In genomic region chr11:62497132-62497915, GRCh38 we compare ENCODE assay signal across 8 cellular contexts. TPM values are rescaled to one million over a fixed set of nuclear protein-coding genes. Genes with fewer than 3 reads are reported as not detected.
A peak's percentile ranks its signal among the peaks of the same experiment; 100 is the strongest.
DNase-seq lines count a peak whose midpoint lies in the region; ATAC-seq and TF ChIP-seq lines count a peak whose summit lies in the region.

No MANE protein-coding gene starts in this region.

- intact Hi-C loops in Panc1 (cut with micrococcal nuclease; ENCODE audit: unreplicated experiment): no loop called here

- ATAC-seq in Panc1 (peak; percentile 85), HG03457 (IDR thresholded peaks at IDR 0.05; ENCODE audit: unreplicated experiment) (no peak)
- peak; percentile 58 for ATAC-seq in effector memory CD8-positive, alpha-beta T cell (replicated peaks)

- no peaks in the 10 kb centered on the region for H3K9me2 ChIP-seq in GM23248 (ENCODE audit: insufficient read depth)

- no peaks in the 10 kb centered on the region for H3K79me2 ChIP-seq in GM23248 (ENCODE audit: insufficient read depth)

- DNase-seq in CD1c-positive myeloid dendritic cell (ENCODE audit: extremely low spot score) (peak; percentile 57), GM23248 (peak; percentile 87), Panc1 (ENCODE audit: low read depth, low spot score) (peak; percentile 77), midbrain (lab: John Stamatoyannopoulos, UW) (peak; percentile 61), SJCRH30 (no peak), NAMALWA (ENCODE audit: low spot score) (no peak)
- no peak for DNase-seq in effector memory CD8-positive, alpha-beta T cell

- no peak overlapping the region for H3K4me3 Mint-ChIP-seq in effector memory CD8-positive, alpha-beta T cell

- peaks cover 13% of the 10 kb centered on the region for H3F3A ChIP-seq in GM23248 (ENCODE audit: insufficient read depth)

- peak; percentile 82; the same call in 1 of the 2 replicates for TF ChIP-seq CTCF in Panc1 (IDR thresholded peaks at IDR 0.05)

- WGBS in GM23248 (ENCODE audit: low coverage in 1 of 2, low lambda C conversion rate in 2 of 2, missing lambda C conversion rate in 2 of 2), 2 experiments: 64 to 68% methylated on average over 11 of the region's 11 CpGs

- peaks cover 19% of the 10 kb centered on the region for H3K36me3 Mint-ChIP-seq in effector memory CD8-positive, alpha-beta T cell (ENCODE audit: insufficient read depth)

- no peaks in the 10 kb centered on the region for H3K27me3 Mint-ChIP-seq in effector memory CD8-positive, alpha-beta T cell

- no peaks in the 10 kb centered on the region for H4K20me1 ChIP-seq in GM23248 (ENCODE audit: insufficient read depth)

- no TSS peak for BruUV-seq in Panc1 (replicated peaks; lab: Mats Ljungman, UMichigan)

- in situ Hi-C loops in GM23248 (cut with MboI) (no loop called here), Panc1 (cut with HindIII; ENCODE audit: low pct_unique_long_range_greater_than_20kb, low sequenced_read_pairs) (no loop called here)

- H3K27ac ChIP-seq in GM23248: peak overlapping the region; percentile 69
- peak overlapping the region; percentile 99 for H3K27ac ChIP-seq in Panc1 (ENCODE audit: low read length)
- no peak overlapping the region for H3K27ac ChIP-seq in SJCRH30

- H3K27ac Mint-ChIP-seq in effector memory CD8-positive, alpha-beta T cell: peak overlapping the region in 1 of 2 donors; percentile 50

- peak overlapping the region; percentile 23; the same call in 1 of the 2 replicates for H3K9ac ChIP-seq in GM23248

- no peaks in the 10 kb centered on the region for H3K27me3 ChIP-seq in GM23248 (replicated peaks; ENCODE audit: insufficient read depth)
- H3K27me3 ChIP-seq in Panc1 (ENCODE audit: control insufficient read depth, insufficient read depth, low read length): no peaks in the 10 kb centered on the region
- H3K27me3 ChIP-seq in SJCRH30: no peaks in the 10 kb centered on the region

- H3K4me1 ChIP-seq in GM23248 (ENCODE audit: insufficient read depth): peaks cover 18% of the 10 kb centered on the region
- peaks cover 38% of the 10 kb centered on the region for H3K4me1 ChIP-seq in Panc1 (ENCODE audit: control insufficient read depth, insufficient read depth, low read length)
- no peaks in the 10 kb centered on the region; the same call in 1 of the 2 replicates for H3K4me1 ChIP-seq in SJCRH30

- H3K36me3 ChIP-seq in GM23248 (ENCODE audit: low read depth) (no peaks in the 10 kb centered on the region), Panc1 (ENCODE audit: control insufficient read depth, insufficient read depth, low read length) (no peaks in the 10 kb centered on the region), SJCRH30 (no peaks in the 10 kb centered on the region)

- CTCF ChIA-PET in Panc1 (lab: Charles Lee): interaction anchor here (0.7 to 1.6 kb wide), 4 partner anchors 11 to 46 kb away, joined by 3 to 14 read pairs (median 6); no protein-coding TSS in a partner anchor

- H3K4me3 ChIP-seq in GM23248 (no peak overlapping the region), Panc1 (ENCODE audit: low read depth in 2 of 2, low read length in 2 of 2) (no peak overlapping the region), SJCRH30 (no peak overlapping the region)

- POLR2A ChIA-PET in Panc1 (lab: Charles Lee): no interaction called here

- H3K9me3 Mint-ChIP-seq in effector memory CD8-positive, alpha-beta T cell: no peaks in the 10 kb centered on the region

- H3K9me3 ChIP-seq in GM23248 (ENCODE audit: low read depth) (no peaks in the 10 kb centered on the region), Panc1 (ENCODE audit: control insufficient read depth, insufficient read depth, low read depth, low read length) (no peaks in the 10 kb centered on the region), SJCRH30 (replicated peaks) (no peaks in the 10 kb centered on the region)

- H3K4me2 ChIP-seq in GM23248 (ENCODE audit: unreplicated experiment): no peak overlapping the region

- no peak overlapping the region for H2AFZ ChIP-seq in GM23248

- peaks cover 6 to 7% of the 10 kb centered on the region in 2 donors for H3K4me1 Mint-ChIP-seq in effector memory CD8-positive, alpha-beta T cell (ENCODE audit: low read depth in 2 of 2)

RNA-seq across cellular contexts. Expression of gene AHNAK, which starts 49.3 kb away (rescaled TPM):
- total RNA-seq in GM23248 (2014; rRNA removed; shearing (Covaris generic)): 548 and 557 TPM in 2 replicates
- polyA plus RNA-seq in GM23248 (2016; fragmentation: Nextera tagmentation; extraction: Ambion mirVana): 163 and 167 TPM in 2 replicates
- 844 TPM for total RNA-seq in Panc1 (2021; ENCODE audit: unreplicated experiment)
- polyA plus RNA-seq in Panc1 (2012; ENCODE audit: insufficient read length): 355 TPM
- 10.3 and 10.9 TPM in 2 replicates for total RNA-seq in SJCRH30 (2014; rRNA removed; shearing (Covaris generic))

Comparison
In these comparisons a context has a peak if more than half of its experiments do, and no peak if none do; other contexts are left out.
1. DNase-seq: peak in CD1c-positive myeloid dendritic cell (single experiment), GM23248 (single experiment), Panc1 (single experiment) and midbrain (single experiment); none in effector memory CD8-positive, alpha-beta T cell (0 of 3), SJCRH30 (0 of 2) and NAMALWA (single experiment).
2. RNA of gene AHNAK, which starts 49.3 kb away (total RNA-seq): 844 TPM in Panc1 (single experiment) and 548 to 557 TPM in GM23248; 10.3 to 10.9 TPM in SJCRH30; every median in the first group is over 10 times any median in the second.